ENCODE assay signal across 8 cellular contexts in genomic region chr2:241315879-241316700, GRCh38. TPM values are rescaled to one million over a fixed set of nuclear protein-coding genes. Genes with fewer than 3 reads are reported as not detected.
DNase-seq lines count a peak whose midpoint lies in the region; ATAC-seq and TF ChIP-seq lines count a peak whose summit lies in the region.

SEPTIN2 (plus strand) TSS chr2:241315925; CDS start chr2:241324233, 8,308 bp downstream.

- CTCF ChIA-PET in A673 (lab: Charles Lee), result no interaction called here

- WGBS in tibial nerve, 2 donors, result 0 to 1% methylated on average over 37 to 58 of the region's 76 CpGs

- peak; percentile 35 to 92 for TF ChIP-seq POLR2A in tibial nerve (IDR thresholded peaks at IDR 0.05)

- peak within 1 kb of the TSS; percentile 98 for H3K9ac ChIP-seq in NT2/D1 (ENCODE audit: insufficient read length, low read depth)

- peak within 1 kb of the TSS; percentile 96 for H3K27ac Mint-ChIP-seq in activated T-cell treated with anti-CD3 and anti-CD28 coated beads, Interleukin-2, amount 50 U/mL, for 72 hours

- peaks cover 76% of the 10 kb centered on the region for H3K4me1 Mint-ChIP-seq in activated T-cell treated with anti-CD3 and anti-CD28 coated beads, Interleukin-2, amount 50 U/mL, for 72 hours (ENCODE audit: low read depth)

- peak within 1 kb of the TSS; percentile 90 to 99 for H3K4me3 Mint-ChIP-seq in activated T-cell treated with anti-CD3 and anti-CD28 coated beads, Interleukin-2, amount 50 U/mL, for 72 hours

- POLR2A ChIA-PET in A673 (lab: Charles Lee; ENCODE audit: low non-redundant PET), result no interaction called here

- H3K27ac ChIP-seq in A673 (ENCODE audit: low read depth, low read length, poor library complexity, severe bottlenecking), result peak within 1 kb of the TSS; percentile 99
- peak within 1 kb of the TSS; percentile 97 for H3K27ac ChIP-seq in neutrophil
- H3K27ac ChIP-seq in tibial nerve, result peak within 1 kb of the TSS; percentile 94 to 99 (median 96)

- no peaks in the 10 kb centered on the region for H3K27me3 ChIP-seq in A673 (replicated peaks; ENCODE audit: insufficient read depth, low read depth, low read length, poor library complexity)
- H3K27me3 ChIP-seq in NT2/D1 (ENCODE audit: insufficient read depth, insufficient read length), result no peaks in the 10 kb centered on the region
- H3K27me3 ChIP-seq in neutrophil, result no peaks in the 10 kb centered on the region
- H3K27me3 ChIP-seq in tibial nerve, result no peaks in the 10 kb centered on the region

- H3K9me3 ChIP-seq in A673 (ENCODE audit: low read depth, low read length, poor library complexity, severe bottlenecking) (no peaks in the 10 kb centered on the region), NT2/D1 (ENCODE audit: insufficient read depth, low read length) (no peaks in the 10 kb centered on the region), neutrophil (no peaks in the 10 kb centered on the region), tibial nerve (no peaks in the 10 kb centered on the region)

- TF ChIP-seq EP300 in tibial nerve (IDR thresholded peaks at IDR 0.05), result peak in 1 of 2 donors; percentile 72

- no peaks in the 10 kb centered on the region for H3K9me3 Mint-ChIP-seq in activated T-cell treated with anti-CD3 and anti-CD28 coated beads, Interleukin-2, amount 50 U/mL, for 72 hours

- ATAC-seq in GM18858 (IDR thresholded peaks at IDR 0.05; ENCODE audit: unreplicated experiment) (peak; percentile 21), HG03064 (IDR thresholded peaks at IDR 0.05; ENCODE audit: low read depth, unreplicated experiment) (peak; percentile 30)
- peak; percentile 44 to 46 for ATAC-seq in activated T-cell treated with anti-CD3 and anti-CD28 coated beads, Interleukin-2, amount 50 U/mL, for 72 hours (replicated peaks in 1 of 2)

- H3K36me3 ChIP-seq in A673 (ENCODE audit: insufficient read depth, low read length, poor library complexity, severe bottlenecking), result peaks cover 3% of the 10 kb centered on the region
- peaks cover 42% of the 10 kb centered on the region for H3K36me3 ChIP-seq in NT2/D1 (ENCODE audit: insufficient read depth, insufficient read length, low read length)
- H3K36me3 ChIP-seq in neutrophil, result no peaks in the 10 kb centered on the region
- H3K36me3 ChIP-seq in tibial nerve, result no peaks in the 10 kb centered on the region

- H3K4me1 ChIP-seq in A673 (ENCODE audit: insufficient read depth, low read length, poor library complexity, severe bottlenecking), result peaks cover 45% of the 10 kb centered on the region
- no peaks in the 10 kb centered on the region for H3K4me1 ChIP-seq in NT2/D1 (ENCODE audit: insufficient read depth, insufficient read length)
- H3K4me1 ChIP-seq in neutrophil (ENCODE audit: control insufficient read depth in 1 of 2, insufficient read depth in 1 of 2, low read depth in 1 of 2, low read length in 1 of 2), result peaks cover 41 to 56% of the 10 kb centered on the region in 2 experiments
- H3K4me1 ChIP-seq in tibial nerve, result peaks cover 0 to 74% (median 38%) of the 10 kb centered on the region in 4 donors

- TF ChIP-seq CTCF in A673 (conservative IDR thresholded peaks at IDR 0.05; ENCODE audit: low read depth, low read length), result no peak
- no peak for TF ChIP-seq CTCF in fibroblast of the aortic adventitia (IDR thresholded peaks at IDR 0.05; ENCODE audit: insufficient read depth, low read length)
- no peak for TF ChIP-seq CTCF in neutrophil (IDR thresholded peaks at IDR 0.05)
- no peak for TF ChIP-seq CTCF in tibial nerve (IDR thresholded peaks at IDR 0.05)

- H3K4me3 ChIP-seq in A673 (ENCODE audit: low read depth, low read length, poor library complexity, severe bottlenecking), result peak within 1 kb of the TSS; percentile 71
- H3K4me3 ChIP-seq in NT2/D1 (ENCODE audit: insufficient read length, low read depth), result peak within 1 kb of the TSS; percentile 97
- H3K4me3 ChIP-seq in fibroblast of the aortic adventitia (ENCODE audit: low read depth, low read length), result peak within 1 kb of the TSS; percentile 98
- peak within 1 kb of the TSS; percentile 96 to 99 for H3K4me3 ChIP-seq in neutrophil (ENCODE audit: low read depth in 1 of 2, low read length in 1 of 2)
- H3K4me3 ChIP-seq in tibial nerve, result peak within 1 kb of the TSS; percentile 71 to 91 (median 80)

- H3K36me3 Mint-ChIP-seq in activated T-cell treated with anti-CD3 and anti-CD28 coated beads, Interleukin-2, amount 50 U/mL, for 72 hours (ENCODE audit: insufficient read depth in 2 of 2), result peaks cover 5 to 25% of the 10 kb centered on the region in 2 donors

- BruUV-seq in A673 (replicated peaks; lab: Mats Ljungman, UMichigan), result no TSS peak

- H3K27me3 Mint-ChIP-seq in activated T-cell treated with anti-CD3 and anti-CD28 coated beads, Interleukin-2, amount 50 U/mL, for 72 hours (ENCODE audit: low read depth), result no peaks in the 10 kb centered on the region

- DNase-seq in A673 (ENCODE audit: low spot score), result no peak
- DNase-seq in NT2/D1 (ENCODE audit: low read depth, low spot score), result no peak
- peak in 1 of 2 donors; percentile 78 for DNase-seq in activated T-cell treated with anti-CD3 and anti-CD28 coated beads, Interleukin-2, amount 50 U/mL, for 72 hours
- DNase-seq in fibroblast of the aortic adventitia (ENCODE audit: low read depth), result peak; percentile 60
- peak in 1 of 2 donors; percentile 63 for DNase-seq in tibial nerve (ENCODE audit: low spot score in 2 of 2)

- intact Hi-C loops in A673 (cut with micrococcal nuclease; ENCODE audit: unreplicated experiment), result loop anchor here (2.0 kb wide), 1 partner anchor 39 kb away; no protein-coding TSS in a partner anchor

RNA-seq across cellular contexts. Expression of gene SEPTIN2, which starts in this region (rescaled TPM):
- total RNA-seq in A673 (2021) (342 and 360 TPM in 2 replicates), fibroblast of the aortic adventitia (ENCODE audit: low replicate concordance) (472 and 546 TPM in 2 replicates), tibial nerve (100 to 1,000 TPM; 311 to 585 (median 373) TPM)
- total RNA-seq in activated T-cell treated with anti-CD3 and anti-CD28 coated beads, Interleukin-2, amount 50 U/mL, for 72 hours, result 100 to 1,000 TPM; 269 to 272 TPM
